8 cellular contexts compared by ENCODE assay signal in the genomic region with DNA sequence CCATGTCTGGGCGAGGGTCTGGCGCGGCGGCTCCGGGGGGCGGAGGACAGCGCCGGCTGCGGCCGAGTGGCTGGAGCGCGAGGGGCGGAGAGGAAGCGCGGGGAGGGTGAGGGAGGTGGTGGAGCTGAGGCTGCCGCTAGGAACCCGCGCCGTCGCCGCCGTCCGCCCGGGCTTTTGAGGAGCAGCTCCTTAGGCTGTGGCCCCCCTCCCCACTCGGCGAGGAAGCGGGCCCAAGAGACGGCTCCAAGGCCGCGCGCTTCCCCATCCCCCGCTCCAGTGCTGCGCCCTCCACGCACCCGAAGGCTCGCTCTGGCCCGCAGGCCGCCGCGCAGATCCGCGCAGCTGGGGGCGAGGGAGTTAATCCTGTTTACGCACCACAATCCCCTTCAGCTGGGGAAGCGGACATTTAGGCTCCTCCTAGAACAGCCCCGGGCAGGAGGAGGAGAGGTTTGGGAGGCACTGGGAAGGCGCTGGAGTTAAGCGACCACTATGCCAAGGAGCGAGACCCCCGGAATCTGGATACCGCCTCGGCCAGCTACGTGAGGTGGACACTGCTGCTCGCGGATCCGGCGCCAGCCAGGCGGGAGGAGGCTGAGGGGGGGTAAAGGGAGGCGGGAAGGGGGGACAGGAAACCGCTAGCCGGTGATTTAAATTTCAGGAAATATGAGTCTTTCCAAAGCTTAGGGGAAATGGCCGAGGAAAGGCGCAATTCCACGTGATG.
A peak's percentile ranks its signal among the peaks of the same experiment; 100 is the strongest.
DNase-seq lines count a peak whose midpoint lies in the region; ATAC-seq and TF ChIP-seq lines count a peak whose summit lies in the region.

A gene with protein sequence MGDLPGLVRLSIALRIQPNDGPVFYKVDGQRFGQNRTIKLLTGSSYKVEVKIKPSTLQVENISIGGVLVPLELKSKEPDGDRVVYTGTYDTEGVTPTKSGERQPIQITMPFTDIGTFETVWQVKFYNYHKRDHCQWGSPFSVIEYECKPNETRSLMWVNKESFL (minus strand): TSS at position 553 of the 721 bp plus-strand sequence. CDS start 549 bp downstream, at position 4.

- H3K4me1 ChIP-seq in NT2/D1 (ENCODE audit: insufficient read depth, insufficient read length) = no peaks in the 10 kb centered on the region

- ATAC-seq in central memory CD8-positive, alpha-beta T cell (replicated peaks; ENCODE audit: extremely low read depth, poor library complexity, severe bottlenecking) = peak; percentile 36
- ATAC-seq in HG02973 (IDR thresholded peaks at IDR 0.05; ENCODE audit: unreplicated experiment) = no peak

- H3K4me3 Mint-ChIP-seq in central memory CD8-positive, alpha-beta T cell = peak within 1 kb of the TSS; percentile 76

- DNase-seq in AG10803 (ENCODE audit: low read depth) (peak; percentile 79), GM20000 (ENCODE audit: low spot score) (peak; percentile 33), NT2/D1 (ENCODE audit: low read depth, low spot score) (peak; percentile 39), iPS-NIHi11 (ENCODE audit: low spot score) (peak; percentile 69), retina (peak; percentile 95), RKO (ENCODE audit: low spot score) (no peak)
- no peak for DNase-seq in central memory CD8-positive, alpha-beta T cell (ENCODE audit: low spot score in 2 of 2)

- H3K4me3 ChIP-seq in AG10803 (ENCODE audit: low read length) = peak within 1 kb of the TSS; percentile 86
- H3K4me3 ChIP-seq in NT2/D1 (ENCODE audit: insufficient read length, low read depth) = peak within 1 kb of the TSS; percentile 62

- no peak for TF ChIP-seq CTCF in AG10803 (conservative IDR thresholded peaks at IDR 0.05; ENCODE audit: low read length)
- no peak for TF ChIP-seq CTCF in GM20000 (IDR thresholded peaks at IDR 0.05; ENCODE audit: extremely low read depth, missing control alignments)

- no peak within 1 kb of the TSS for H3K27ac Mint-ChIP-seq in central memory CD8-positive, alpha-beta T cell (ENCODE audit: low read depth)

- H3K4me1 Mint-ChIP-seq in central memory CD8-positive, alpha-beta T cell = peaks cover 16% of the 10 kb centered on the region

- H3K9me3 ChIP-seq in NT2/D1 (ENCODE audit: insufficient read depth, low read length) = no peaks in the 10 kb centered on the region

- no peaks in the 10 kb centered on the region for H3K36me3 ChIP-seq in NT2/D1 (ENCODE audit: insufficient read depth, insufficient read length, low read length)

- no peaks in the 10 kb centered on the region for H3K9me3 Mint-ChIP-seq in central memory CD8-positive, alpha-beta T cell

- peak within 1 kb of the TSS; percentile 72 for H3K9ac ChIP-seq in NT2/D1 (ENCODE audit: insufficient read length, low read depth)

- peaks cover 44% of the 10 kb centered on the region for H3K27me3 ChIP-seq in NT2/D1 (ENCODE audit: insufficient read depth, insufficient read length)

- H3K27me3 Mint-ChIP-seq in central memory CD8-positive, alpha-beta T cell = peaks cover 38% of the 10 kb centered on the region

- H3K36me3 Mint-ChIP-seq in central memory CD8-positive, alpha-beta T cell (ENCODE audit: insufficient read depth) = peaks cover 1% of the 10 kb centered on the region

Comparison
In these comparisons a context has a peak if more than half of its experiments do, and no peak if none do; other contexts are left out.
1. DNase-seq: peak in AG10803 (single experiment), GM20000 (single experiment), NT2/D1 (single experiment), iPS-NIHi11 (single experiment) and retina (single experiment); none in central memory CD8-positive, alpha-beta T cell (0 of 2) and RKO (single experiment).